Comparison of ENCODE assay signal across 23 cellular contexts in the genomic region with DNA sequence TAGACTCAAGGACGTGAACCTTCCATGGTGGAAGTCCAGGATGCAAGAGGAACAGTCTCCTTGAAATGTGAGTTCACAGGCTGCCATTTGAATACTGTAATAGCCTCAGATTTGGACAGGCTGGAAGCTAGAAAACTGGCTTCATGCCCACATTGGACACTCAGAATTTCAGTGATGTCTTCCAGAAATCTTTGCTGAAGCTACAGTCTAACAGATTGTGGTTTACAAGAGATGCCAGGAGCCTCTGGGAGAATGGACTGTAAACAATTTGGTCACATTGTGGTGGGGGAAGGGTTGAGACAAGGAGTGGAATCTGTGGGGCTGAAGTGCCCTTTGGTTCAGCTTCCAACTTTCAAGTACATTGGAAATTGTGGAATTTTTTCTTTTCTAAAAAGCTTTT.
DNase-seq lines count a peak whose midpoint lies in the region; ATAC-seq lines count a peak whose summit lies in the region.
"Had no signal": no experiment of that assay in that cellular context is flagged by ENCODE, and none has a peak within 500 bp of the region (broad histone marks: within the 10 kb centered on the region; RNA-seq: fewer than 3 reads in every experiment).

No MANE protein-coding gene starts in this region.

- no peak for ATAC-seq in HG03439 (IDR thresholded peaks at IDR 0.05; ENCODE audit: unreplicated experiment)
- no peak for ATAC-seq in HG03442 (IDR thresholded peaks at IDR 0.05; ENCODE audit: unreplicated experiment)
- no peak for ATAC-seq in HG03135 (IDR thresholded peaks at IDR 0.05; ENCODE audit: unreplicated experiment)
- ATAC-seq: heart left ventricle had no signal

- no peaks in the 10 kb centered on the region for H3K36me3 ChIP-seq in MG63
- H3K36me3 ChIP-seq: BLaER1 treated with 17β-estradiol and CSF1 and Interleukin-3, amounts not matched to agents 10 nM and 100 nM; heart left ventricle; Peyer's patch; stomach; WERI-Rb-1 had no signal

- DNase-seq in EH (ENCODE audit: low read depth) (peak; percentile 76), MG63 (peak; percentile 11), epidermal melanocyte (ENCODE audit: insufficient read length, low spot score) (peak; percentile 41), mucosa of gallbladder (ENCODE audit: low spot score) (peak; percentile 59), NCI-H510A treated with DMSO at 0.1 percent for 48 hours (lab: John Stamatoyannopoulos, UW) (no peak)
- DNase-seq: activated CD4-positive, alpha-beta T cell treated with anti-CD3 and anti-CD28 coated beads, Interleukin-2, amount 50 U/mL, for 48 hours; activated gamma-delta T cell; amniotic stem cell; effector CD4-positive, alpha-beta T cell; heart left ventricle; NCI-H2029 treated with DMSO at 0.1 percent for 48 hours; NCI-H446 treated with DMSO at 0.1 percent for 48 hours; NK-92 treated with Interleukin-12 subunit alpha and Interleukin-12 subunit beta, amount 100 ng/mL, for 24 hours; Peyer's patch; stimulated activated CD4-positive, alpha-beta T cell treated with anti-CD3 and anti-CD28 coated beads, Interleukin-4, amount 100 ng/mL, for 4 hours; stomach; WERI-Rb-1 had no signal

- H3K4me3 ChIP-seq in MG63 = no peak overlapping the region
- H3K4me3 ChIP-seq: BLaER1 treated with 17β-estradiol and CSF1 and Interleukin-3, amounts not matched to agents 10 nM and 100 nM; heart left ventricle; lung; Peyer's patch; SK-N-MC; stomach had no signal

- H3K27me3 ChIP-seq in MG63 = no peaks in the 10 kb centered on the region
- H3K27me3 ChIP-seq: BLaER1 treated with 17β-estradiol and CSF1 and Interleukin-3, amounts not matched to agents 10 nM and 100 nM; Peyer's patch; stomach had no signal

- no peaks in the 10 kb centered on the region for H3K9me3 ChIP-seq in MG63
- H3K9me3 ChIP-seq: heart left ventricle, Peyer's patch, stomach had no signal
